7 cellular contexts compared by ENCODE assay signal in genomic region chr19:40900521-40900920, GRCh38. TPM values are rescaled to one million over a fixed set of nuclear protein-coding genes. Genes with fewer than 3 reads are reported as not detected.
"Had no signal": no experiment of that assay in that cellular context is flagged by ENCODE, and none has a peak within 500 bp of the region (broad histone marks: within the 10 kb centered on the region; RNA-seq: fewer than 3 reads in every experiment).

No MANE protein-coding gene starts in this region.

RNA-seq across cellular contexts. Expression of gene CYP2A7, which starts 18.5 kb away (rescaled TPM):
- total RNA-seq: HT-29, NCI-H460, PC-9, Peyer's patch, Right ventricle myocardium inferior, RPMI7951, SJCRH30 had no signal

RNA-seq across cellular contexts. Expression of gene CYP2A6, which starts 50.3 kb away (rescaled TPM):
- total RNA-seq: HT-29, NCI-H460, PC-9, Peyer's patch, Right ventricle myocardium inferior, RPMI7951, SJCRH30 had no signal
